Comparison of ENCODE assay signal across 30 cellular contexts in genomic region chr1:57208903-57209302, GRCh38.
"Had no signal": no experiment of that assay in that cellular context is flagged by ENCODE, and none has a peak within 500 bp of the region (broad histone marks: within the 10 kb centered on the region; RNA-seq: fewer than 3 reads in every experiment).

No MANE protein-coding gene starts in this region.

- H3K4me3 Mint-ChIP-seq: activated B cell treated with CpG ODN at 0.5 μM for 24 hours; activated CD4-positive, alpha-beta memory T cell treated with anti-CD3 and anti-CD28 coated beads, Interleukin-2, amount 10 ng/mL, durations not matched to agents 7 days and 5 days; activated CD8-positive, alpha-beta memory T cell treated with anti-CD3 and anti-CD28 coated beads, Interleukin-2, amount 10 ng/mL, durations not matched to agents 7 days and 5 days; activated naive CD4-positive, alpha-beta T cell treated with anti-CD3 and anti-CD28 coated beads, Interleukin-2, amount 10 ng/mL, durations not matched to agents 7 days and 5 days; activated naive CD8-positive, alpha-beta T cell; activated naive CD8-positive, alpha-beta T cell treated with anti-CD3 and anti-CD28 coated beads, Interleukin-2, amount 50 U/mL, for 24 hours had no signal

- H3K4me3 ChIP-seq: K562 had no signal

- H3K27me3 Mint-ChIP-seq: activated B cell treated with CpG ODN at 0.5 μM for 24 hours; activated CD4-positive, alpha-beta memory T cell treated with anti-CD3 and anti-CD28 coated beads, Interleukin-2, amount 10 ng/mL, durations not matched to agents 7 days and 5 days; activated CD8-positive, alpha-beta memory T cell treated with anti-CD3 and anti-CD28 coated beads, Interleukin-2, amount 10 ng/mL, durations not matched to agents 7 days and 5 days; activated naive CD4-positive, alpha-beta T cell treated with anti-CD3 and anti-CD28 coated beads, Interleukin-2, amount 10 ng/mL, durations not matched to agents 7 days and 5 days; activated naive CD8-positive, alpha-beta T cell; activated naive CD8-positive, alpha-beta T cell treated with anti-CD3 and anti-CD28 coated beads, Interleukin-2, amount 50 U/mL, for 24 hours; brain had no signal

- H3K27ac ChIP-seq: VCaP had no signal

- H3K36me3 Mint-ChIP-seq: activated CD8-positive, alpha-beta memory T cell treated with anti-CD3 and anti-CD28 coated beads, Interleukin-2, amount 10 ng/mL, durations not matched to agents 7 days and 5 days; activated naive CD4-positive, alpha-beta T cell treated with anti-CD3 and anti-CD28 coated beads, Interleukin-2, amount 10 ng/mL, durations not matched to agents 7 days and 5 days; activated naive CD8-positive, alpha-beta T cell; brain had no signal

- H3K9me3 Mint-ChIP-seq: activated B cell treated with CpG ODN at 0.5 μM for 24 hours; activated CD4-positive, alpha-beta memory T cell treated with anti-CD3 and anti-CD28 coated beads, Interleukin-2, amount 10 ng/mL, durations not matched to agents 7 days and 5 days; activated naive CD4-positive, alpha-beta T cell treated with anti-CD3 and anti-CD28 coated beads, Interleukin-2, amount 10 ng/mL, durations not matched to agents 7 days and 5 days; activated naive CD8-positive, alpha-beta T cell treated with anti-CD3 and anti-CD28 coated beads, Interleukin-2, amount 50 U/mL, for 24 hours had no signal

- H3K4me1 Mint-ChIP-seq: activated B cell treated with CpG ODN at 0.5 μM for 24 hours; activated CD4-positive, alpha-beta memory T cell treated with anti-CD3 and anti-CD28 coated beads, Interleukin-2, amount 10 ng/mL, durations not matched to agents 7 days and 5 days; activated CD8-positive, alpha-beta memory T cell treated with anti-CD3 and anti-CD28 coated beads, Interleukin-2, amount 10 ng/mL, durations not matched to agents 7 days and 5 days; activated naive CD4-positive, alpha-beta T cell treated with anti-CD3 and anti-CD28 coated beads, Interleukin-2, amount 10 ng/mL, durations not matched to agents 7 days and 5 days; activated naive CD8-positive, alpha-beta T cell treated with anti-CD3 and anti-CD28 coated beads, Interleukin-2, amount 50 U/mL, for 24 hours had no signal

- DNase-seq: activated B cell treated with CpG ODN at 0.5 μM for 24 hours; activated CD4-positive, alpha-beta memory T cell treated with anti-CD3 and anti-CD28 coated beads, Interleukin-2, amount 10 ng/mL, durations not matched to agents 7 days and 5 days; activated CD4-positive, alpha-beta T cell treated with anti-CD3 and anti-CD28 coated beads for 4 hours; activated CD4-positive, CD25-positive, alpha-beta regulatory T cell treated with anti-CD3 and anti-CD28 coated beads, Interleukin-2, amount 50 U/mL, for 72 hours; activated CD8-positive, alpha-beta memory T cell treated with anti-CD3 and anti-CD28 coated beads for 24 hours; activated CD8-positive, alpha-beta memory T cell treated with anti-CD3 and anti-CD28 coated beads, Interleukin-2, amount 10 ng/mL, durations not matched to agents 7 days and 5 days; activated CD8-positive, alpha-beta memory T cell treated with anti-CD3 and anti-CD28 coated beads, Interleukin-2, amount 50 U/mL, for 48 hours; activated effector memory CD4-positive, alpha-beta T cell treated with Interleukin-2 at 50 U/mL for 16 hours; activated naive CD4-positive, alpha-beta T cell treated with anti-CD3 and anti-CD28 coated beads, Interleukin-2, amount 10 ng/mL, durations not matched to agents 7 days and 5 days; activated naive CD8-positive, alpha-beta T cell treated with anti-CD3 and anti-CD28 coated beads, Interleukin-2, amount 50 U/mL, for 24 hours; activated T-cell treated with anti-CD3 and anti-CD28 coated beads, Interleukin-2, amount 50 U/mL, for 48 hours; anterior cingulate cortex; NCI-H1092 treated with DMSO at 0.1 percent for 48 hours; NCI-H1417; NCI-H146; NCI-H187; NCI-H2171; NCI-H446; NCI-H510A treated with DMSO at 0.1 percent for 48 hours; NCI-H526 treated with DMSO at 0.1 percent for 48 hours; OCI-M1; Right ventricle myocardium superior; SW 1271; T-helper 1 cell; T-helper 2 cell; T-helper 9 cell had no signal

- H3K27ac Mint-ChIP-seq: activated B cell treated with CpG ODN at 0.5 μM for 24 hours; activated CD4-positive, alpha-beta memory T cell treated with anti-CD3 and anti-CD28 coated beads, Interleukin-2, amount 10 ng/mL, durations not matched to agents 7 days and 5 days; activated CD8-positive, alpha-beta memory T cell treated with anti-CD3 and anti-CD28 coated beads, Interleukin-2, amount 10 ng/mL, durations not matched to agents 7 days and 5 days; activated naive CD4-positive, alpha-beta T cell treated with anti-CD3 and anti-CD28 coated beads, Interleukin-2, amount 10 ng/mL, durations not matched to agents 7 days and 5 days; activated naive CD8-positive, alpha-beta T cell; activated naive CD8-positive, alpha-beta T cell treated with anti-CD3 and anti-CD28 coated beads, Interleukin-2, amount 50 U/mL, for 24 hours had no signal
